ENCODE assay signal across 8 cellular contexts in genomic region chr14:99574099-99574880, GRCh38. TPM values are rescaled to one million over a fixed set of nuclear protein-coding genes. Genes with fewer than 3 reads are reported as not detected.
DNase-seq lines count a peak whose midpoint lies in the region; ATAC-seq and TF ChIP-seq lines count a peak whose summit lies in the region.

No MANE protein-coding gene starts in this region.

- H3K27ac ChIP-seq in PC-3 (ENCODE audit: low read length) (peak overlapping the region; percentile 67), gastroesophageal sphincter (peak overlapping the region; percentile 58 to 88 (median 86)), parathyroid adenoma (peak overlapping the region; percentile 55)

- H3K4me1 ChIP-seq in PC-3 (ENCODE audit: insufficient read depth, low read length) (peaks cover 56% of the 10 kb centered on the region), gastroesophageal sphincter (peaks cover 16 to 100% (median 68%) of the 10 kb centered on the region in 3 donors), parathyroid adenoma (peaks cover 72% of the 10 kb centered on the region)

- no peaks in the 10 kb centered on the region for H3K9me2 ChIP-seq in PC-3 (replicated peaks; ENCODE audit: low read length)

- DNase-seq in ELR (ENCODE audit: low read depth) (peak; percentile 47), PC-3 (peak; percentile 74), OCI-M1 (lab: John Stamatoyannopoulos, UW) (no peak), Ammon's horn (ENCODE audit: low spot score) (no peak)
- no peak for DNase-seq in activated effector memory CD4-positive, alpha-beta T cell treated with Interleukin-2 at 50 U/mL for 16 hours

- H3K9me3 ChIP-seq in PC-3 (ENCODE audit: low read length) = no peaks in the 10 kb centered on the region
- no peaks in the 10 kb centered on the region for H3K9me3 ChIP-seq in gastroesophageal sphincter
- no peaks in the 10 kb centered on the region for H3K9me3 ChIP-seq in parathyroid adenoma (ENCODE audit: control insufficient read depth, low read length)

- H3K4me2 ChIP-seq in PC-3 (ENCODE audit: low read length) = peak overlapping the region; percentile 72
- H3K4me2 ChIP-seq in parathyroid adenoma (ENCODE audit: low read length) = peak overlapping the region; percentile 43

- H3K36me3 ChIP-seq in PC-3 (ENCODE audit: low read depth, low read length) (no peaks in the 10 kb centered on the region), gastroesophageal sphincter (no peaks in the 10 kb centered on the region), parathyroid adenoma (ENCODE audit: control insufficient read depth, insufficient read depth, low read length) (no peaks in the 10 kb centered on the region)

- H4K20me1 ChIP-seq in PC-3 (ENCODE audit: low read length) = no peaks in the 10 kb centered on the region

- H3K4me3 ChIP-seq in PC-3 (ENCODE audit: low read length) (peak overlapping the region; percentile 26; the same call in 1 of the 2 replicates), gastroesophageal sphincter (no peak overlapping the region), parathyroid adenoma (ENCODE audit: low read depth, low read length) (no peak overlapping the region)

- ATAC-seq in PC-3 (peak; percentile 13; the same call in 1 of the 2 replicates), gastroesophageal sphincter (peak; percentile 9), GM21515 (IDR thresholded peaks at IDR 0.05; ENCODE audit: unreplicated experiment) (no peak)

- peak overlapping the region; percentile 14; the same call in 1 of the 2 replicates for H3K9ac ChIP-seq in PC-3 (ENCODE audit: low read length)
- H3K9ac ChIP-seq in parathyroid adenoma = no peak overlapping the region

- no peaks in the 10 kb centered on the region for H3K27me3 ChIP-seq in PC-3 (ENCODE audit: low read length)
- no peaks in the 10 kb centered on the region for H3K27me3 ChIP-seq in gastroesophageal sphincter
- H3K27me3 ChIP-seq in parathyroid adenoma (ENCODE audit: control insufficient read depth, insufficient read depth, low read length) = no peaks in the 10 kb centered on the region

- WGBS in gastroesophageal sphincter (ENCODE audit: low coverage in 1 of 2), 2 donors = 25 to 62% methylated on average over 3 to 9 of the region's 11 CpGs

- intact Hi-C loops in PC-3 (cut with micrococcal nuclease) = loop anchor here (2.0 kb wide), 1 partner anchor 31 kb away; the partner anchor contains the start of gene CCDC85C

- no peaks in the 10 kb centered on the region for H3F3A ChIP-seq in PC-3 (ENCODE audit: low read length, unreplicated experiment)

- H2AFZ ChIP-seq in PC-3 (ENCODE audit: low read length) (no peak overlapping the region), parathyroid adenoma (peak overlapping the region; percentile 65)

- no peak for TF ChIP-seq POLR2A in gastroesophageal sphincter (IDR thresholded peaks at IDR 0.05)

- CTCF ChIA-PET in PC-3 (lab: Charles Lee) = no interaction called here

- no TSS peak for BruUV-seq in PC-3 (replicated peaks; lab: Mats Ljungman, UMichigan)

- H3K79me2 ChIP-seq in PC-3 (ENCODE audit: low read length) (peaks cover 97% of the 10 kb centered on the region), parathyroid adenoma (peaks cover 29% of the 10 kb centered on the region)

- no peak for TF ChIP-seq EP300 in gastroesophageal sphincter (IDR thresholded peaks at IDR 0.05)

- POLR2A ChIA-PET in PC-3 (lab: Charles Lee; ENCODE audit: unreplicated experiment) = no interaction called here

- TF ChIP-seq CTCF in PC-3 (conservative IDR thresholded peaks at IDR 0.05; ENCODE audit: low read depth, low read length) (no peak), gastroesophageal sphincter (IDR thresholded peaks at IDR 0.05) (peak in 2 of 4 experiments; percentile 7 to 14), parathyroid adenoma (IDR thresholded peaks at IDR 0.05) (no peak)

RNA-seq across cellular contexts. Expression of gene CCDC85C, which starts 29.7 kb away (rescaled TPM):
- total RNA-seq in PC-3 (2014; rRNA removed) = 36.4 and 44.6 TPM in 2 replicates
- total RNA-seq in gastroesophageal sphincter = 10 to 100 TPM; 14.0 to 58.2 (median 25.0) TPM

Comparison
In these comparisons a context has a peak if more than half of its experiments do, and no peak if none do; other contexts are left out.
1. DNase-seq: peak in ELR (single experiment) and PC-3 (single experiment); none in OCI-M1 (single experiment), Ammon's horn (single experiment) and activated effector memory CD4-positive, alpha-beta T cell treated with Interleukin-2 at 50 U/mL for 16 hours (single experiment).
2. Peak in every context shown above with its lines, with median percentiles within 50 percentile points of each other: H3K27ac ChIP-seq.